Comparison of ENCODE assay signal across 25 cellular contexts in the genomic region with DNA sequence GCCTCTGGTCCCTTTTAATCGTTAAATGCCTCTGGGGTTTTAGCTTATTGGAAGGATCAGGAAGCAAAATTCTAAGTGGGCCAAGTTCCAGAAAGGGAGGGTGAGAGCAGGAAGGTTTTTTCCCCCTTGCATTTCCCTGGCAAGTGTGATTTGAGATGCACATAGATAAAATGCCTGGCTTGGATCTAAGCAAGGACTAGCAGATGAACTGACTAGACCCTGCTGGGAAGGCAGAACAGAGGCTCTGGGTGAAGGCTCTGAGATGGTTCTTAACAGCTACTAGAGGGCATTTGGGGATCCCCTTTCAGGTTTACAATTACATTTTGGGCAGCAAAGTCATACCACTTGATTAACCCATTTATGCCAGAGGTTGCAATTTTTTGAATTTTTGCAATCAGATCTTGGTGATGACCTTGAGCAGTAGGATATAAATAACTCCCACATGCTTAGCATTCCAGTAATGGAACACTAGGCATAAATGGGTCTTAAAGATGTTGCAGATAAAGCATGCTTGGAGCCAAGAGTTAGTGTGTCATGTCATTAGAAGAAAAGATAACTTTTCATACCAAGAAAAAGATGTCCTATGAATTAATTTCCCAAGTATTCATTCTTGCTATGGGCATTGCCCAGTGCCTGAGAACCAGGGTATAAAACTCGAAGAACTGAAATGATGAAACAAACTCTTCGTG.
DNase-seq lines count a peak whose midpoint lies in the region; ATAC-seq and TF ChIP-seq lines count a peak whose summit lies in the region.
"Had no signal": no experiment of that assay in that cellular context is flagged by ENCODE, and none has a peak within 500 bp of the region (broad histone marks: within the 10 kb centered on the region; RNA-seq: fewer than 3 reads in every experiment).

No MANE protein-coding gene starts in this region.

- H3K9me3 ChIP-seq in neural progenitor cell (ENCODE audit: low read depth) (no peaks in the 10 kb centered on the region), right cardiac atrium (ENCODE audit: control insufficient read depth, low read length) (no peaks in the 10 kb centered on the region)
- H3K9me3 ChIP-seq: gastrocnemius medialis, left ventricle myocardium inferior, mucosa of descending colon had no signal

- H3K4me3 ChIP-seq in LNCaP clone FGC (ENCODE audit: low read depth, low read length) = no peak overlapping the region
- H3K4me3 ChIP-seq in neural progenitor cell = no peak overlapping the region
- H3K4me3 ChIP-seq in right cardiac atrium (ENCODE audit: low read length) = no peak overlapping the region
- H3K4me3 ChIP-seq: BLaER1, coronary artery, gastrocnemius medialis, hepatocyte, K562, left ventricle myocardium inferior, mucosa of descending colon had no signal

- peak overlapping the region; percentile 6 for H3K4me2 ChIP-seq in neural progenitor cell
- H3K4me2 ChIP-seq: BLaER1, hepatocyte had no signal

- DNase-seq in LNCaP clone FGC (ENCODE audit: low read depth) (peak; percentile 90), cerebellar cortex (ENCODE audit: low spot score) (peak; percentile 3), neural progenitor cell (ENCODE audit: low spot score) (no peak), substantia nigra (lab: John Stamatoyannopoulos, UW) (no peak), right cardiac atrium (no peak)
- DNase-seq: ACHN, COR-L47, gastrocnemius medialis, left ventricle myocardium inferior, MM.1S, mucosa of descending colon, NCI-H1436, NCI-H524, nephron progenitor cell, posterior cingulate gyrus had no signal

- peaks cover 3% of the 10 kb centered on the region for H3K9me3 Mint-ChIP-seq in neural progenitor cell
- H3K9me3 Mint-ChIP-seq: activated naive CD4-positive, alpha-beta T cell treated with anti-CD3 and anti-CD28 coated beads, Interleukin-2, amount 50 U/mL, for 24 hours; activated T-helper 1 cell treated with anti-CD3 and anti-CD28 coated beads, Interleukin-12 subunit alpha, Interleukin-12 subunit beta, Interleukin-2, Interleukin-4 antibody, amounts not matched to agents 30 ng/mL and 10 ng/mL and 1 ng/mL, durations not matched to agents 14 hours and 24 hours and 36 hours had no signal

- intact Hi-C loops in right cardiac atrium (cut with DNase I) = no loop called here

- TF ChIP-seq CTCF in C4-2B (conservative IDR thresholded peaks at IDR 0.05) (no peak), LNCaP clone FGC (IDR thresholded peaks at IDR 0.05; ENCODE audit: control insufficient read depth, extremely low read depth, insufficient read depth) (no peak), neural progenitor cell (IDR thresholded peaks at IDR 0.05) (no peak)

- no peak for ATAC-seq in GM21737 (IDR thresholded peaks at IDR 0.05; ENCODE audit: unreplicated experiment)
- no peak for ATAC-seq in esophagus mucosa
- ATAC-seq in right cardiac atrium = no peak
- ATAC-seq: gastrocnemius medialis, K562, mucosa of descending colon had no signal

- no peaks in the 10 kb centered on the region for H3K79me2 ChIP-seq in neural progenitor cell (ENCODE audit: low read depth)
- H3K79me2 ChIP-seq: hepatocyte had no signal

- peak overlapping the region; percentile 95; the same call in 1 of the 2 replicates for H3K27ac ChIP-seq in C4-2B
- H3K27ac ChIP-seq in neural progenitor cell = no peak overlapping the region
- no peak overlapping the region for H3K27ac ChIP-seq in substantia nigra (ENCODE audit: low read depth, low read length, poor library complexity, severe bottlenecking)
- H3K27ac ChIP-seq in right cardiac atrium (ENCODE audit: low read length) = no peak overlapping the region
- H3K27ac ChIP-seq: BLaER1, coronary artery, gastrocnemius medialis, hepatocyte, left ventricle myocardium inferior, RWPE1 had no signal

- H3K4me1 ChIP-seq in neural progenitor cell (peaks cover 33% of the 10 kb centered on the region), right cardiac atrium (ENCODE audit: control insufficient read depth, insufficient read depth, low read length) (no peaks in the 10 kb centered on the region)
- H3K4me1 ChIP-seq: BLaER1, gastrocnemius medialis, left ventricle myocardium inferior had no signal

- no peaks in the 10 kb centered on the region for H3K27me3 ChIP-seq in neural progenitor cell
- no peaks in the 10 kb centered on the region for H3K27me3 ChIP-seq in right cardiac atrium (ENCODE audit: control insufficient read depth, insufficient read depth)
- H3K27me3 ChIP-seq: BLaER1, gastrocnemius medialis, hepatocyte had no signal

- no peak overlapping the region for H2AFZ ChIP-seq in neural progenitor cell (replicated peaks)
- H2AFZ ChIP-seq: hepatocyte had no signal

- H3F3A ChIP-seq in neural progenitor cell (ENCODE audit: low read depth) = no peaks in the 10 kb centered on the region

- H3K4me3 Mint-ChIP-seq in neural progenitor cell = no peak overlapping the region
- H3K4me3 Mint-ChIP-seq: activated naive CD4-positive, alpha-beta T cell treated with anti-CD3 and anti-CD28 coated beads, Interleukin-2, amount 50 U/mL, for 24 hours; activated T-helper 1 cell treated with anti-CD3 and anti-CD28 coated beads, Interleukin-12 subunit alpha, Interleukin-12 subunit beta, Interleukin-2, Interleukin-4 antibody, amounts not matched to agents 30 ng/mL and 10 ng/mL and 1 ng/mL, durations not matched to agents 14 hours and 24 hours and 36 hours; nephron progenitor cell had no signal

- no peaks in the 10 kb centered on the region for H3K36me3 Mint-ChIP-seq in neural progenitor cell
- H3K36me3 Mint-ChIP-seq: activated naive CD4-positive, alpha-beta T cell treated with anti-CD3 and anti-CD28 coated beads, Interleukin-2, amount 50 U/mL, for 24 hours had no signal

- no peak overlapping the region for H3K9ac ChIP-seq in neural progenitor cell
- H3K9ac ChIP-seq: BLaER1 had no signal

- peak overlapping the region; percentile 92 for H3K27ac Mint-ChIP-seq in neural progenitor cell
- H3K27ac Mint-ChIP-seq: activated naive CD4-positive, alpha-beta T cell treated with anti-CD3 and anti-CD28 coated beads, Interleukin-2, amount 50 U/mL, for 24 hours; activated T-helper 1 cell treated with anti-CD3 and anti-CD28 coated beads, Interleukin-12 subunit alpha, Interleukin-12 subunit beta, Interleukin-2, Interleukin-4 antibody, amounts not matched to agents 30 ng/mL and 10 ng/mL and 1 ng/mL, durations not matched to agents 14 hours and 24 hours and 36 hours; nephron progenitor cell had no signal

- H3K4me1 Mint-ChIP-seq in neural progenitor cell = peaks cover 55% of the 10 kb centered on the region
- H3K4me1 Mint-ChIP-seq: activated naive CD4-positive, alpha-beta T cell treated with anti-CD3 and anti-CD28 coated beads, Interleukin-2, amount 50 U/mL, for 24 hours had no signal

- WGBS in right cardiac atrium = 63% methylated on average over 3 of the region's 3 CpGs

- H3K27me3 Mint-ChIP-seq in neural progenitor cell (ENCODE audit: insufficient read depth, low read depth) = peaks cover 2% of the 10 kb centered on the region

- H3K36me3 ChIP-seq in neural progenitor cell = no peaks in the 10 kb centered on the region
- H3K36me3 ChIP-seq: BLaER1, gastrocnemius medialis, left ventricle myocardium inferior had no signal

- no peaks in the 10 kb centered on the region for H4K20me1 ChIP-seq in neural progenitor cell (ENCODE audit: low read depth)
- H4K20me1 ChIP-seq: BLaER1 had no signal

Comparison
In these comparisons a context has a peak if more than half of its experiments do, and no peak if none do; other contexts are left out.
1. DNase-seq: peak in LNCaP clone FGC (single experiment) and cerebellar cortex (single experiment); none in neural progenitor cell (single experiment), substantia nigra (0 of 49) and right cardiac atrium (0 of 3).